8 cellular contexts compared by ENCODE assay signal in genomic region chr17:28571255-28572122, GRCh38. TPM values are rescaled to one million over a fixed set of nuclear protein-coding genes. Genes with fewer than 3 reads are reported as not detected.
A peak's percentile ranks its signal among the peaks of the same experiment; 100 is the strongest.
DNase-seq lines count a peak whose midpoint lies in the region; ATAC-seq and TF ChIP-seq lines count a peak whose summit lies in the region.

Gene PIGS, minus strand, starts transcription at chr17:28571524. Its CDS starts 28 bp downstream, at chr17:28571496.

- peak; percentile 87 to 94 for TF ChIP-seq POLR2A in Peyer's patch (IDR thresholded peaks at IDR 0.05)

- H3K27me3 ChIP-seq in Peyer's patch (no peaks in the 10 kb centered on the region), muscle layer of colon (ENCODE audit: control insufficient read depth in 1 of 2, insufficient read depth in 2 of 2, low read length in 2 of 2) (no peaks in the 10 kb centered on the region)

- TF ChIP-seq CTCF in Peyer's patch (IDR thresholded peaks at IDR 0.05) = no peak

- ATAC-seq in GM21717 (IDR thresholded peaks at IDR 0.05; ENCODE audit: unreplicated experiment) (peak; percentile 67), esophagus mucosa (peak; percentile 93)

- DNase-seq in DMS153 treated with DMSO at 0.1 percent for 48 hours (lab: John Stamatoyannopoulos, UW; ENCODE audit: unreplicated experiment) (peak; percentile 82), KG1 (lab: John Stamatoyannopoulos, UW) (peak; percentile 83), Peyer's patch (peak; percentile 94 to 98 (median 97))
- peak; percentile 93 to 95 for DNase-seq in activated T-cell treated with anti-CD3 and anti-CD28 coated beads, Interleukin-2, amount 50 U/mL, for 48 hours
- peak; percentile 81 to 83 for DNase-seq in stimulated activated CD8-positive, alpha-beta memory T cell treated with anti-CD3 and anti-CD28 coated beads, Interleukin-7, amount 100 ng/mL, for 1 hour (ENCODE audit: low read depth in 2 of 2)

- H3K36me3 ChIP-seq in Peyer's patch (peaks cover 0 to 18% (median 0%) of the 10 kb centered on the region in 3 donors), muscle layer of colon (ENCODE audit: insufficient read depth, low read length) (peaks cover 6% of the 10 kb centered on the region)

- peak within 1 kb of the TSS; percentile 94 for H3K9ac ChIP-seq in muscle layer of colon (ENCODE audit: low read length)

- H3K4me3 ChIP-seq in Peyer's patch (peak within 1 kb of the TSS; percentile 79 to 93 (median 88)), muscle layer of colon (ENCODE audit: low read depth in 1 of 2, low read length in 2 of 2) (peak within 1 kb of the TSS; percentile 66 to 88)

- H3K9me3 ChIP-seq in Peyer's patch (no peaks in the 10 kb centered on the region), muscle layer of colon (ENCODE audit: low read length) (no peaks in the 10 kb centered on the region)

- H3K4me1 ChIP-seq in Peyer's patch (peaks cover 5 to 53% (median 13%) of the 10 kb centered on the region in 4 donors), muscle layer of colon (ENCODE audit: insufficient read depth, low read length) (peaks cover 7% of the 10 kb centered on the region)

- H3K27ac ChIP-seq in Peyer's patch = peak within 1 kb of the TSS; percentile 82 to 91 (median 86)
- H3K27ac ChIP-seq in muscle layer of colon (ENCODE audit: low read depth, low read length) = peak within 1 kb of the TSS; percentile 79

RNA-seq across cellular contexts. Expression of gene PIGS, which starts in this region (rescaled TPM):
- total RNA-seq in Peyer's patch = 100 to 1,000 TPM in 2 of 4 donors, 10 to 100 TPM in 2; 47.0 to 188 (median 107) TPM
- 37.3 TPM for total RNA-seq in esophagus mucosa

Comparison
In these comparisons a context has a peak if more than half of its experiments do, and no peak if none do; other contexts are left out.
1. Peak in every context shown above with its lines: DNase-seq, ATAC-seq, H3K4me3 ChIP-seq and H3K27ac ChIP-seq.